ENCODE assay signal across 24 cellular contexts in the genomic region with DNA sequence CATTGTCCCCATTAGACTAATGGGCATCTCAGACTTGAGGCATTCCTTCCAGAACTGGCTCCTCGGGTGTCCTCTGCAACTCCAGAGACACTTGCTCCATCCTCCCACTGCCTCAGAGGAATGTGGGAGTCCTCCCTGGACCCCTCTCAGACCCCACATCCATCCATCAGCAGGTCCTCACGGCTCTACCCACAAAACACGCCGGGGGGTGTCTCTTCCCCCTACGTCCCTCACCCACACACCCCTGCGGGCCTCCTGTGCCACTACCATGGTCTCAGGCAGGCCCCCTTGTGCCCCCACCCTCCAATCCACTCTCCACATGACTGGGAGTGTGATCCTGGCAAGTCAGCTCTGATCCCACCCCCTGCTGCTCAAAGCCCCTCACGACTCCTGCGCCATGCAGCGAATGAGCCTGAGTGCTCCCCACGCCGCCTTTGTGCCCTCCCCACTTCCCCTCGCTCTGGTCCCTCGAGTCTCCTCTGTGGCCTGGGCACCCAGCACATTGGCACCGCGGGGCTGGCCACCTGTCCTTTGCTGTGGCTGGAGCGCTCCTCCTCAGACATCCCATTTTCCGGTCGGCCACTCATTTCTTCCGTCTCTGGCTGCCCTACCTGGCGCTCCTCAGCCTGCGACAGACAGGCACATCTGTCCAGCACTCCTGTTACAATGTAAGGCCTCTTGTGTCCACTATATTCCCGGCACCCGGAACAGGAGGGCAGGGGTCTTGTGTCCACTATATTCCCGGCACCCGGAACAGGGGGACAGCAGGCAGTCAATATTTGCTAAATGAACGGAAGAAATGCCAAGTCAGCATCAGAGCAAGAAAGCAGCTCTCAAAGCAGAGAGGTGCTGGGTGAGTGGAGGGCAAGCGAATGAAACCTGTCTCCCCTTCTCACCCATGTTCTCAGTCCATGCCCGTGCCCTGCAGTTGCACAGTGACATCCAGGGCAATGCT. TPM values are rescaled to one million over a fixed set of nuclear protein-coding genes. Genes with fewer than 3 reads are reported as not detected.
DNase-seq lines count a peak whose midpoint lies in the region; ATAC-seq, FAIRE-seq and TF ChIP-seq lines count a peak whose summit lies in the region.
"Had no signal": no experiment of that assay in that cellular context is flagged by ENCODE, and none has a peak within 500 bp of the region (broad histone marks: within the 10 kb centered on the region; RNA-seq: fewer than 3 reads in every experiment).

No MANE protein-coding gene starts in this region.

- H3K4me1 ChIP-seq in BLaER1 (peaks cover 63% of the 10 kb centered on the region), H9 (ENCODE audit: insufficient read depth, low read length) (no peaks in the 10 kb centered on the region), kidney (ENCODE audit: control insufficient read depth in 1 of 2, insufficient read depth in 1 of 2, low read depth in 1 of 2, low read length in 2 of 2) (peaks cover 4 to 5% of the 10 kb centered on the region in 2 donors), sigmoid colon (peaks cover 0 to 68% (median 49%) of the 10 kb centered on the region in 4 donors), breast epithelium (peaks cover 15 to 26% of the 10 kb centered on the region in 2 donors)

- H3K23ac ChIP-seq in H9 (ENCODE audit: insufficient read length, low read depth, low read length): no peak overlapping the region

- no peaks in the 10 kb centered on the region for H3K27me3 ChIP-seq in BLaER1
- H3K27me3 ChIP-seq in H9 (ENCODE audit: insufficient read depth, low read length): no peaks in the 10 kb centered on the region
- no peaks in the 10 kb centered on the region for H3K27me3 ChIP-seq in sigmoid colon
- H3K27me3 ChIP-seq in breast epithelium: no peaks in the 10 kb centered on the region
- H3K27me3 ChIP-seq: heart left ventricle had no signal

- no peak overlapping the region for H3K4ac ChIP-seq in H9 (ENCODE audit: low read depth, low read length)

- H3K36me3 Mint-ChIP-seq in H9 (ENCODE audit: insufficient read depth in 1 of 3, low read depth in 3 of 3): peaks cover 1 to 9% (median 4%) of the 10 kb centered on the region in 3 experiments

- no peaks in the 10 kb centered on the region for H3K23me2 ChIP-seq in H9 (ENCODE audit: insufficient read length, low read depth, low read length, poor library complexity, severe bottlenecking)

- H3K36me3 ChIP-seq in BLaER1 (peaks cover 35% of the 10 kb centered on the region), kidney (ENCODE audit: control insufficient read depth in 1 of 2, insufficient read depth in 2 of 2, low read length in 2 of 2) (no peaks in the 10 kb centered on the region), sigmoid colon (no peaks in the 10 kb centered on the region), breast epithelium (no peaks in the 10 kb centered on the region)

- no peak overlapping the region for H2AK5ac ChIP-seq in H9 (ENCODE audit: insufficient read length, low read length)

- no peak overlapping the region for H3K18ac ChIP-seq in H9 (ENCODE audit: insufficient read length, low read depth, low read length)

- no peak for DNase-seq in H9
- DNase-seq in kidney: peak; percentile 52
- DNase-seq in sigmoid colon: peak; percentile 48
- DNase-seq in breast epithelium (ENCODE audit: low spot score in 2 of 2): no peak
- no peak for DNase-seq in GM13976 (ENCODE audit: low spot score)
- DNase-seq: activated CD4-positive, alpha-beta T cell treated with anti-CD3 and anti-CD28 coated beads, Interleukin-2, amount 10 ng/mL, durations not matched to agents 24 days and 14 days; activated naive CD4-positive, alpha-beta T cell treated with anti-CD3 and anti-CD28 coated beads, Interleukin-2, amount 10 ng/mL, durations not matched to agents 7 days and 5 days; activated T-cell treated with anti-CD3 and anti-CD28 coated beads, Interleukin-2, amount 50 U/mL, for 48 hours; DND-41; endodermal cell; foreskin fibroblast; kidney glomerular epithelial cell; NCI-H446 treated with DMSO at 0.1 percent for 48 hours; nucleus accumbens; stimulated activated CD4-positive, alpha-beta T cell treated with anti-CD3 and anti-CD28 coated beads, Interleukin-2, amount 100 ng/mL, for 24 hours; T-helper 2 cell had no signal

- peaks cover 3% of the 10 kb centered on the region for H3K79me1 ChIP-seq in H9 (ENCODE audit: insufficient read depth, low read depth, low read length, poor library complexity, severe bottlenecking)

- H3K9me3 Mint-ChIP-seq in H9: peaks cover 6 to 9% of the 10 kb centered on the region in 2 experiments; a peak in 4 of 5 replicates
- H3K9me3 Mint-ChIP-seq: activated CD4-positive, alpha-beta T cell treated with anti-CD3 and anti-CD28 coated beads, Interleukin-2, amount 10 ng/mL, durations not matched to agents 24 days and 14 days; memory B cell had no signal

- H2BK20ac ChIP-seq in H9 (ENCODE audit: low read depth, low read length, poor library complexity, severe bottlenecking): no peak overlapping the region

- TF ChIP-seq CTCF in H9 (conservative IDR thresholded peaks at IDR 0.05): no peak
- no peak for TF ChIP-seq CTCF in kidney (IDR thresholded peaks at IDR 0.05; ENCODE audit: borderline replicate concordance, extremely low read depth, insufficient read depth)
- no peak for TF ChIP-seq CTCF in sigmoid colon (IDR thresholded peaks at IDR 0.05)
- TF ChIP-seq CTCF in breast epithelium (IDR thresholded peaks at IDR 0.05): no peak
- no peak for TF ChIP-seq CTCF in GM13976 (IDR thresholded peaks at IDR 0.05; ENCODE audit: borderline replicate concordance, control extremely low read depth, extremely low read depth, insufficient read depth, missing control alignments)

- H3T11ph ChIP-seq in H9 (ENCODE audit: low read length): no peak overlapping the region

- H4K8ac ChIP-seq in H9 (replicated peaks; ENCODE audit: insufficient read length, low read depth, low read length): no peak overlapping the region

- intact Hi-C loops in kidney (cut with DNase I): no loop called here
- intact Hi-C loops in sigmoid colon (cut with DNase I): loop anchor here (10.0 kb wide), 1 partner anchor 196 kb away; a partner anchor contains a TSS
- intact Hi-C loops in breast epithelium (cut with DNase I; ENCODE audit: low total_unique reads): no loop called here

- TF ChIP-seq POLR2A in sigmoid colon (IDR thresholded peaks at IDR 0.05) (no peak), breast epithelium (IDR thresholded peaks at IDR 0.05) (no peak)

- no peak overlapping the region for H2BK5ac ChIP-seq in H9 (ENCODE audit: insufficient read length, low read length)

- 0 out of 2 replicates have a peak overlapping the region, but pooled peaks have one; percentile 14 for H3K4me2 ChIP-seq in BLaER1
- H3K4me2 ChIP-seq in H9 (ENCODE audit: insufficient read depth, insufficient read length, low read length): no peak overlapping the region
- H3K4me2 ChIP-seq: smooth muscle cell had no signal

- H2AFZ ChIP-seq in H9 (ENCODE audit: low read length): no peak overlapping the region

- peaks cover 15% of the 10 kb centered on the region for H3K9me3 ChIP-seq in BLaER1
- no peaks in the 10 kb centered on the region for H3K9me3 ChIP-seq in H9 (ENCODE audit: control insufficient read depth, low read depth, low read length)
- no peaks in the 10 kb centered on the region for H3K9me3 ChIP-seq in kidney (ENCODE audit: control insufficient read depth in 1 of 2, low read length in 2 of 2)
- H3K9me3 ChIP-seq in sigmoid colon: no peaks in the 10 kb centered on the region
- H3K9me3 ChIP-seq in breast epithelium: no peaks in the 10 kb centered on the region
- H3K9me3 ChIP-seq: heart left ventricle had no signal

- H3K4me3 Mint-ChIP-seq in H9: no peak overlapping the region
- H3K4me3 Mint-ChIP-seq: activated CD4-positive, alpha-beta T cell treated with anti-CD3 and anti-CD28 coated beads, Interleukin-2, amount 10 ng/mL, durations not matched to agents 24 days and 14 days; activated naive CD4-positive, alpha-beta T cell treated with anti-CD3 and anti-CD28 coated beads, Interleukin-2, amount 10 ng/mL, durations not matched to agents 7 days and 5 days; endodermal cell; memory B cell had no signal

- H3K27ac ChIP-seq in BLaER1: no peak overlapping the region
- no peak overlapping the region for H3K27ac ChIP-seq in H9 (ENCODE audit: insufficient read length, low read depth, low read length)
- no peak overlapping the region for H3K27ac ChIP-seq in kidney (ENCODE audit: low read depth in 2 of 2, low read length in 2 of 2)
- H3K27ac ChIP-seq in sigmoid colon: no peak overlapping the region
- H3K27ac ChIP-seq in breast epithelium: no peak overlapping the region

- ATAC-seq in HG02642 (IDR thresholded peaks at IDR 0.05; ENCODE audit: poor library complexity, unreplicated experiment): no peak
- no peak for ATAC-seq in GM18861 (IDR thresholded peaks at IDR 0.05; ENCODE audit: unreplicated experiment)
- ATAC-seq: SK-N-SH treated with all-trans-retinoic acid at 6 μM for 48 hours had no signal

- in situ Hi-C loops in GM13976 (cut with MboI; ENCODE audit: low sequenced_read_pairs, unreplicated experiment): no loop called here

- no CpG with 5 or more reads among the region's 28 CpGs for WGBS in H9 (ENCODE audit: extremely low coverage, insufficient read length, low lambda C conversion rate)
- WGBS in sigmoid colon, 2 donors: 95 to 97% methylated on average over 28 of the region's 28 CpGs

- no peak overlapping the region for H2BK12ac ChIP-seq in H9 (ENCODE audit: insufficient read length, low read depth, low read length)

- no peak overlapping the region for H2BK120ac ChIP-seq in H9 (ENCODE audit: low read depth, low read length, poor library complexity, severe bottlenecking)

- H3K4me3 ChIP-seq in BLaER1 (no peak overlapping the region), kidney (ENCODE audit: low read length in 2 of 2) (no peak overlapping the region), sigmoid colon (no peak overlapping the region), breast epithelium (no peak overlapping the region)
- H3K4me3 ChIP-seq: heart left ventricle, smooth muscle cell had no signal

- H3K4me1 Mint-ChIP-seq in H9: peaks cover 13 to 29% of the 10 kb centered on the region in 2 experiments

- no peak overlapping the region for H2BK15ac ChIP-seq in H9 (ENCODE audit: low read depth, low read length)

- H3K9ac ChIP-seq in BLaER1 (no peak overlapping the region), H9 (ENCODE audit: extremely low read depth, insufficient read length, low read length) (no peak overlapping the region), kidney (ENCODE audit: low read length in 2 of 2) (no peak overlapping the region)

- H3K79me2 ChIP-seq in H9 (ENCODE audit: insufficient read depth, low read length): no peaks in the 10 kb centered on the region; the same call in 1 of the 2 replicates

- H4K20me1 ChIP-seq in BLaER1 (peaks cover 100% of the 10 kb centered on the region), H9 (ENCODE audit: control insufficient read depth, insufficient read depth, insufficient read length) (peaks cover 2% of the 10 kb centered on the region)

- TF ChIP-seq EP300 in sigmoid colon (IDR thresholded peaks at IDR 0.05): no peak

- 0 out of 2 replicates have a peak overlapping the region, but pooled peaks have one; percentile 27 for H3K14ac ChIP-seq in H9 (ENCODE audit: insufficient read depth, low read length)

- H4K91ac ChIP-seq in H9 (ENCODE audit: insufficient read length, low read depth, low read length): no peak overlapping the region

- no peak overlapping the region for H4K5ac ChIP-seq in H9 (ENCODE audit: insufficient read length, low read depth, low read length)

- FAIRE-seq in kidney (lab: Jason Lieb, UNC): no peak
- FAIRE-seq: urothelium cell line had no signal

- H3K27ac Mint-ChIP-seq in H9: peak overlapping the region in 2 of 3 experiments; percentile 16 to 49; a peak in 3 of 7 replicates
- H3K27ac Mint-ChIP-seq: activated CD4-positive, alpha-beta T cell treated with anti-CD3 and anti-CD28 coated beads, Interleukin-2, amount 10 ng/mL, durations not matched to agents 24 days and 14 days; activated naive CD4-positive, alpha-beta T cell treated with anti-CD3 and anti-CD28 coated beads, Interleukin-2, amount 10 ng/mL, durations not matched to agents 7 days and 5 days; endodermal cell; memory B cell had no signal

- no peak overlapping the region for H3K56ac ChIP-seq in H9 (ENCODE audit: insufficient read length, low read depth, low read length)

- peaks cover 3% of the 10 kb centered on the region for H3K27me3 Mint-ChIP-seq in H9 (ENCODE audit: low read depth)
- H3K27me3 Mint-ChIP-seq: activated CD4-positive, alpha-beta T cell treated with anti-CD3 and anti-CD28 coated beads, Interleukin-2, amount 10 ng/mL, durations not matched to agents 24 days and 14 days; activated naive CD4-positive, alpha-beta T cell treated with anti-CD3 and anti-CD28 coated beads, Interleukin-2, amount 10 ng/mL, durations not matched to agents 7 days and 5 days; memory B cell had no signal

RNA-seq across cellular contexts. Expression of a gene that starts 14.2 kb away (rescaled TPM):
- 22.7 and 24.2 TPM in 2 replicates for total RNA-seq in H9 (2021)
- 51.7 TPM for total RNA-seq in kidney
- polyA plus RNA-seq in kidney (ENCODE audit: insufficient read depth, low read depth, low replicate concordance): 50.7 TPM
- total RNA-seq in sigmoid colon: 10 to 100 TPM; 68.6 to 88.9 (median 71.5) TPM
- 10 to 100 TPM; 46.2 to 55.0 (median 53.5) TPM for polyA plus RNA-seq in sigmoid colon
- 10 to 100 TPM; 36.4 to 46.1 (median 37.9) TPM for total RNA-seq in breast epithelium

Comparison
In these comparisons a context has a peak if more than half of its experiments do, and no peak if none do; other contexts are left out.
1. DNase-seq: peak in kidney (single experiment) and sigmoid colon (single experiment); none in H9 (single experiment), breast epithelium (0 of 2) and GM13976 (single experiment).